Comparison of ENCODE assay signal across 15 cellular contexts in the genomic region with DNA sequence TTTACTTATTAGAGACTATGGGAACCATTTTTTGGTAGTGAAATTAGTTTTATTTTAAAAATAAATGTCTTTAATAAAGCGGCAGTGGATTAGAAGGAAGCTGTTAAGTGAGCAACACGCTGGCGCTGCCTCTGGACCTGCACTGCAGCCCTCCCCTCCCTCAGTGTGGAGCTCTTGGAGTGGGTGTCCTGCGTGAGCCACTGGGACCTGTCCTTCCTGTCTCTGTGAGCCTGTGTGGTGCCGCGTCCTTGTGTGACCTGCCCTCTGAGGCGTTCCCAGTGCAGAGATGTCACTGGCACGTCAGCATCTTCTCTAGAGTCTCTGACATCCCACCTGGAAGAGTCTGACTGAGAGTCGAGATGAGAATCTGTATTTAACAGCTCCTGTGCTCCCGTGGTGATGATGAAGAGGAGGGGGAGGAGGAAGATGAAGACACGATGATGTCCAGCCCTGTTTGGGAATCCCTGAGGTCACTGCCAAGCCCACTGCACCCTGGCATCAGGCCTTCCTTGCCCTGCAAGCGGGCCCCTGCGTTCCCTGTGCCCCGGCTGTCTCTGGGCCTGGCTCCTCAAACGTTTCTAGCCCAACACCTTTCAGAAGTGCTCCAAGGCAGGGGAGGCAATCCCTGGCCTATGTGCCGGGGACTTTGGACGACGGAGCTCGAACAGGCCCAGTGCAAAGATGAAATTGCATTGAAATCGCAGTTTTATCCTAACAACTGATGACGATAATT.
"Had no signal": no experiment of that assay in that cellular context is flagged by ENCODE, and none has a peak within 500 bp of the region (broad histone marks: within the 10 kb centered on the region; RNA-seq: fewer than 3 reads in every experiment).

No MANE protein-coding gene starts in this region.

- H3K27ac Mint-ChIP-seq: activated naive CD8-positive, alpha-beta T cell had no signal

- H3K9me3 Mint-ChIP-seq: naive thymus-derived CD4-positive, alpha-beta T cell; stimulated activated naive B cell treated with anti-CD40 and anti-IgM and Interleukin-4, amounts not matched to agents 10 μg/mL and 1 μg/mL and 100 μg/mL, for 72 hours had no signal

- H3K27ac ChIP-seq: brain microvascular endothelial cell had no signal

- H3K4me3 Mint-ChIP-seq: activated naive CD8-positive, alpha-beta T cell; naive thymus-derived CD4-positive, alpha-beta T cell; stimulated activated naive B cell treated with anti-CD40 and anti-IgM and Interleukin-4, amounts not matched to agents 10 μg/mL and 1 μg/mL and 100 μg/mL, for 72 hours had no signal

- ATAC-seq: activated CD4-positive, CD25-positive, alpha-beta regulatory T cell treated with anti-CD3 and anti-CD28 coated beads, Interleukin-2, amount 50 U/mL, for 24 hours; naive thymus-derived CD4-positive, alpha-beta T cell; right cardiac atrium; stimulated activated naive B cell treated with anti-CD40 and anti-IgM and Interleukin-4, amounts not matched to agents 10 μg/mL and 1 μg/mL and 100 μg/mL, for 72 hours had no signal

- DNase-seq: activated CD4-positive, alpha-beta T cell treated with anti-CD3 and anti-CD28 coated beads, Interleukin-2, amount 50 U/mL, for 4 hours; activated effector memory CD4-positive, alpha-beta T cell treated with anti-CD3 and anti-CD28 coated beads, Interleukin-2, amount 50 U/mL, for 16 hours; activated T-cell treated with anti-CD3 and anti-CD28 coated beads, Interleukin-2, amount 50 U/mL, for 1 hour; amygdala; brain microvascular endothelial cell; midbrain; naive thymus-derived CD4-positive, alpha-beta T cell; stimulated activated CD4-positive, alpha-beta T cell treated with anti-CD3 and anti-CD28 coated beads, Interleukin-2, amount 100 ng/mL, for 24 hours; stimulated activated naive B cell treated with anti-CD40 and anti-IgM and Interleukin-4, amounts not matched to agents 10 μg/mL and 1 μg/mL and 100 μg/mL, for 72 hours; T-helper 2 cell; trophoblast cell had no signal

- H3K4me3 ChIP-seq: lung had no signal

- H3K27me3 ChIP-seq: brain microvascular endothelial cell had no signal

- H3K27me3 Mint-ChIP-seq: activated naive CD8-positive, alpha-beta T cell; naive thymus-derived CD4-positive, alpha-beta T cell; stimulated activated naive B cell treated with anti-CD40 and anti-IgM and Interleukin-4, amounts not matched to agents 10 μg/mL and 1 μg/mL and 100 μg/mL, for 72 hours had no signal

- H3K36me3 ChIP-seq: brain microvascular endothelial cell had no signal
